ENCODE assay signal across 7 cellular contexts in the genomic region with DNA sequence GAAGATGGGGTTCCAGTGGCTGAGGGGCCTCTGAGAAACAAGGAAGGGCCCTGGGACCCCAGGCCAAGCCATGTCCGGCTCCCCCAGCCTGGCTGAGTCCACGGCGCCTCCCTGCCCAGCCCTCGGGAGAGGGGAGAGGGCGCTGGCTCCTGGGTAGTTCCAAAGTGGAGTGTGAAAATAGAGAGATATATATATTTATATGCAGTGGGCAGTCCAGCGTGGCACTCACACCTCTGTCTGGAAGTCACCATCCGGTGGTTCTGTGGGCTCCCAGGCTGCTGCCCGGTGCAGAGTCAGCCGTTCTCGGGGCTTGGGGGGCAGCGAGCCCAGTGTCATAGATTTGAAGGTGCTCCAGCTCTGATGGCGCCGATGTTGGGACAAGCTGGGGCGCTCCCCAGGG.
"Had no signal": no experiment of that assay in that cellular context is flagged by ENCODE, and none has a peak within 500 bp of the region (broad histone marks: within the 10 kb centered on the region; RNA-seq: fewer than 3 reads in every experiment).

No MANE protein-coding gene starts in this region.

- H3K4me2 ChIP-seq: GM23338 had no signal

- H3K4me3 ChIP-seq: GM23338, HAP-1 had no signal

- H2AFZ ChIP-seq: GM23338 had no signal

- H3K9me3 ChIP-seq: HAP-1 had no signal

- DNase-seq: HFFc6, KBM-7 had no signal

- ATAC-seq: GM23338, HCT116, HepG2 had no signal

- H3K4me1 ChIP-seq: HAP-1 had no signal

- H3K27ac ChIP-seq: HL-60 had no signal

- H3K36me3 ChIP-seq: HAP-1 had no signal
